ENCODE assay signal across 27 cellular contexts in genomic region chr17:60127068-60128064, GRCh38. TPM values are rescaled to one million over a fixed set of nuclear protein-coding genes. Genes with fewer than 3 reads are reported as not detected.
DNase-seq lines count a peak whose midpoint lies in the region; ATAC-seq and TF ChIP-seq lines count a peak whose summit lies in the region.
"Had no signal": no experiment of that assay in that cellular context is flagged by ENCODE, and none has a peak within 500 bp of the region (broad histone marks: within the 10 kb centered on the region; RNA-seq: fewer than 3 reads in every experiment).

No MANE protein-coding gene starts in this region.

- intact Hi-C loops in activated T-helper 2 cell treated with anti-CD3 and anti-CD28 coated beads, Interferon-gamma antibody, Interleukin-2, Interleukin-4, amounts not matched to agents 10 μg/mL and 5 μg/mL and 100 μg/mL, durations not matched to agents 14 hours and 24 hours and 36 hours (cut with micrococcal nuclease), result no loop called here

- no peaks in the 10 kb centered on the region for H3K9me3 Mint-ChIP-seq in neural crest cell
- no peaks in the 10 kb centered on the region for H3K9me3 Mint-ChIP-seq in activated T-helper 2 cell treated with anti-CD3 and anti-CD28 coated beads, Interferon-gamma antibody, Interleukin-2, Interleukin-4, amounts not matched to agents 10 μg/mL and 5 μg/mL and 100 μg/mL, durations not matched to agents 14 hours and 24 hours and 36 hours
- H3K9me3 Mint-ChIP-seq: activated naive CD8-positive, alpha-beta T cell treated with anti-CD3 and anti-CD28 coated beads for 36 hours; activated T-helper 17 cell treated with anti-CD3 and anti-CD28 coated beads, Interleukin-2, amount 50 U/mL, for 72 hours; effector memory CD8-positive, alpha-beta T cell had no signal

- H3K27me3 Mint-ChIP-seq in neural crest cell (ENCODE audit: low read depth), result peaks cover 8% of the 10 kb centered on the region
- no peaks in the 10 kb centered on the region for H3K27me3 Mint-ChIP-seq in activated T-helper 2 cell treated with anti-CD3 and anti-CD28 coated beads, Interferon-gamma antibody, Interleukin-2, Interleukin-4, amounts not matched to agents 10 μg/mL and 5 μg/mL and 100 μg/mL, durations not matched to agents 14 hours and 24 hours and 36 hours (ENCODE audit: low read depth)
- H3K27me3 Mint-ChIP-seq: activated naive CD8-positive, alpha-beta T cell treated with anti-CD3 and anti-CD28 coated beads for 36 hours; activated T-helper 17 cell treated with anti-CD3 and anti-CD28 coated beads, Interleukin-2, amount 50 U/mL, for 72 hours; CD4-positive, CD25-positive, alpha-beta regulatory T cell had no signal

- peaks cover 4% of the 10 kb centered on the region for H3K36me3 Mint-ChIP-seq in neural crest cell (ENCODE audit: low read depth)
- peaks cover 8% of the 10 kb centered on the region for H3K36me3 Mint-ChIP-seq in activated T-helper 2 cell treated with anti-CD3 and anti-CD28 coated beads, Interferon-gamma antibody, Interleukin-2, Interleukin-4, amounts not matched to agents 10 μg/mL and 5 μg/mL and 100 μg/mL, durations not matched to agents 14 hours and 24 hours and 36 hours (ENCODE audit: low read depth)

- H3K4me1 Mint-ChIP-seq in neural crest cell, result peaks cover 4% of the 10 kb centered on the region
- H3K4me1 Mint-ChIP-seq in activated T-helper 2 cell treated with anti-CD3 and anti-CD28 coated beads, Interferon-gamma antibody, Interleukin-2, Interleukin-4, amounts not matched to agents 10 μg/mL and 5 μg/mL and 100 μg/mL, durations not matched to agents 14 hours and 24 hours and 36 hours (ENCODE audit: low read depth), result peaks cover under 1% of the 10 kb centered on the region
- H3K4me1 Mint-ChIP-seq: activated naive CD8-positive, alpha-beta T cell treated with anti-CD3 and anti-CD28 coated beads for 36 hours; activated T-helper 17 cell treated with anti-CD3 and anti-CD28 coated beads, Interleukin-2, amount 50 U/mL, for 72 hours had no signal

- ATAC-seq in HG02588 (IDR thresholded peaks at IDR 0.05; ENCODE audit: unreplicated experiment), result no peak
- ATAC-seq: activated T-helper 17 cell treated with anti-CD3 and anti-CD28 coated beads, Interleukin-2, amount 50 U/mL, for 72 hours; effector memory CD8-positive, alpha-beta T cell; stimulated activated naive CD8-positive, alpha-beta T cell treated with anti-CD3 and anti-CD28 coated beads, Interleukin-15, Interleukin-2, amounts not matched to agents 100 U/mL and 50 U/mL, for 24 hours had no signal

- DNase-seq in activated effector memory CD4-positive, alpha-beta T cell treated with anti-CD3 and anti-CD28 coated beads, Interleukin-2, amount 50 U/mL, for 16 hours, result peak; percentile 24
- no peak for DNase-seq in activated effector memory CD4-positive, alpha-beta T cell treated with Interleukin-2 at 50 U/mL for 16 hours
- peak; percentile 35 for DNase-seq in activated CD8-positive, alpha-beta memory T cell treated with anti-CD3 and anti-CD28 coated beads, Interleukin-2, amount 50 U/mL, for 48 hours
- no peak for DNase-seq in neural crest cell (ENCODE audit: low read depth, low spot score)
- peak; percentile 27 for DNase-seq in ureter (ENCODE audit: low spot score)
- DNase-seq in ecto neural progenitor cell (ENCODE audit: low spot score), result no peak
- DNase-seq in activated T-helper 2 cell treated with anti-CD3 and anti-CD28 coated beads, Interferon-gamma antibody, Interleukin-2, Interleukin-4, amounts not matched to agents 10 μg/mL and 5 μg/mL and 100 μg/mL, durations not matched to agents 14 hours and 24 hours and 36 hours (ENCODE audit: low spot score), result no peak
- DNase-seq: activated CD4-positive, alpha-beta T cell treated with anti-CD3 and anti-CD28 coated beads, Interleukin-2, amount 50 U/mL, for 4 hours; activated CD4-positive, CD25-positive, alpha-beta regulatory T cell; activated naive CD8-positive, alpha-beta T cell treated with anti-CD3 and anti-CD28 coated beads for 36 hours; AML-193; CD4-positive, CD25-positive, alpha-beta regulatory T cell; effector memory CD8-positive, alpha-beta T cell; erythroblast; GOT3; KG1; left ventricle myocardium inferior; MG63; NCI-H1105; NCI-H187; NCI-H2171; stimulated activated naive CD8-positive, alpha-beta T cell treated with anti-CD3 and anti-CD28 coated beads, Interleukin-15, Interleukin-2, amounts not matched to agents 100 U/mL and 50 U/mL, for 24 hours; T-helper 1 cell had no signal

- H3K27ac Mint-ChIP-seq in neural crest cell (ENCODE audit: unreplicated experiment), result no peak overlapping the region
- H3K27ac Mint-ChIP-seq in activated T-helper 2 cell treated with anti-CD3 and anti-CD28 coated beads, Interferon-gamma antibody, Interleukin-2, Interleukin-4, amounts not matched to agents 10 μg/mL and 5 μg/mL and 100 μg/mL, durations not matched to agents 14 hours and 24 hours and 36 hours, result no peak overlapping the region
- H3K27ac Mint-ChIP-seq: activated T-helper 17 cell treated with anti-CD3 and anti-CD28 coated beads, Interleukin-2, amount 50 U/mL, for 72 hours; CD4-positive, CD25-positive, alpha-beta regulatory T cell; effector memory CD8-positive, alpha-beta T cell had no signal

- H3K4me3 Mint-ChIP-seq in neural crest cell, result peak overlapping the region; percentile 2
- no peak overlapping the region for H3K4me3 Mint-ChIP-seq in activated T-helper 2 cell treated with anti-CD3 and anti-CD28 coated beads, Interferon-gamma antibody, Interleukin-2, Interleukin-4, amounts not matched to agents 10 μg/mL and 5 μg/mL and 100 μg/mL, durations not matched to agents 14 hours and 24 hours and 36 hours (ENCODE audit: low read depth)
- H3K4me3 Mint-ChIP-seq: activated naive CD8-positive, alpha-beta T cell treated with anti-CD3 and anti-CD28 coated beads for 36 hours; activated T-helper 17 cell treated with anti-CD3 and anti-CD28 coated beads, Interleukin-2, amount 50 U/mL, for 72 hours; CD4-positive, CD25-positive, alpha-beta regulatory T cell; effector memory CD8-positive, alpha-beta T cell had no signal

- no peak for TF ChIP-seq CTCF in neural crest cell (conservative IDR thresholded peaks at IDR 0.05)

RNA-seq across cellular contexts. Expression of gene CA4, which starts 22.4 kb away (rescaled TPM):
- 0.26 TPM in 1 of 2 replicates, not detected in the other for total RNA-seq in neural crest cell
- 1.5 TPM for total RNA-seq in ureter
- not detected in 2 replicates for total RNA-seq in activated T-helper 2 cell treated with anti-CD3 and anti-CD28 coated beads, Interferon-gamma antibody, Interleukin-2, Interleukin-4, amounts not matched to agents 10 μg/mL and 5 μg/mL and 100 μg/mL, durations not matched to agents 14 hours and 24 hours and 36 hours
- total RNA-seq: activated naive CD8-positive, alpha-beta T cell treated with anti-CD3 and anti-CD28 coated beads for 36 hours; activated T-helper 17 cell treated with anti-CD3 and anti-CD28 coated beads, Interleukin-2, amount 50 U/mL, for 72 hours; CD4-positive, CD25-positive, alpha-beta regulatory T cell; NCI-H460; SK-MEL-5 had no signal

RNA-seq across cellular contexts. Expression of gene HEATR6, which starts 48.6 kb away (rescaled TPM):
- total RNA-seq in neural crest cell (33.2 and 36.6 TPM in 2 replicates), ureter (30.7 TPM)
- 35.1 and 37.1 TPM in 2 replicates for total RNA-seq in activated T-helper 2 cell treated with anti-CD3 and anti-CD28 coated beads, Interferon-gamma antibody, Interleukin-2, Interleukin-4, amounts not matched to agents 10 μg/mL and 5 μg/mL and 100 μg/mL, durations not matched to agents 14 hours and 24 hours and 36 hours

Comparison
In these comparisons a context has a peak if more than half of its experiments do, and no peak if none do; other contexts are left out.
1. DNase-seq: peak in activated effector memory CD4-positive, alpha-beta T cell treated with anti-CD3 and anti-CD28 coated beads, Interleukin-2, amount 50 U/mL, for 16 hours (single experiment), activated CD8-positive, alpha-beta memory T cell treated with anti-CD3 and anti-CD28 coated beads, Interleukin-2, amount 50 U/mL, for 48 hours (single experiment) and ureter (single experiment); none in activated effector memory CD4-positive, alpha-beta T cell treated with Interleukin-2 at 50 U/mL for 16 hours (single experiment), neural crest cell (single experiment), ecto neural progenitor cell (single experiment) and activated T-helper 2 cell treated with anti-CD3 and anti-CD28 coated beads, Interferon-gamma antibody, Interleukin-2, Interleukin-4, amounts not matched to agents 10 μg/mL and 5 μg/mL and 100 μg/mL, durations not matched to agents 14 hours and 24 hours and 36 hours (single experiment).